ENCODE assay signal across 9 cellular contexts in the genomic region with DNA sequence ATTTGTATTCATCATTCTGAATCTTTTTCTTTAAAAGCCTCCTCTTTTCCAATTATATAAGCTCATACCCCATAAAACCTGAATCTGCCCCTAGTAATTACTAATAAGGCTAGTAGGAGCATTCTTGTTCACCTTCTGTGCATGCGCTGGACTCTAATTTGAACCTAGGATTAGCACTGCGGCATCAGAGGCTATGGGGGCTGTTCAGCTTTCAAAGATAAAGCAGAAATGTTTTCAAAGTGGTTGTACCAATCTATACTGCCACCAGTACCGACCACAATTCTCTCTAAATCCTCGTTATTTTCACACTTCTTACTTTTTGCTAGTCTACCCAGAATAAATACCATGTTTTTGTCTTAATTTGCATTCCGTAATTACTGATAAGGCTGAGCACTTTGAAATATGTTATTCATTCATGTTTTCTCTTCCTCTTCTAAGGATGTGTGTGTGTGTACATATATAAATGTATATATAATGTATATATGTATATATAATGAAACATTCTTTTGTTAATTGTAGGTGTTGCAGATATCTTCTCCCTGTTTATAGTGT.
DNase-seq lines count a peak whose midpoint lies in the region; ATAC-seq lines count a peak whose summit lies in the region.
"Had no signal": no experiment of that assay in that cellular context is flagged by ENCODE, and none has a peak within 500 bp of the region (broad histone marks: within the 10 kb centered on the region; RNA-seq: fewer than 3 reads in every experiment).

No MANE protein-coding gene starts in this region.

- peak overlapping the region; percentile 99 for H3K27ac Mint-ChIP-seq in activated T-cell treated with anti-CD3 and anti-CD28 coated beads, Interleukin-2, amount 50 U/mL, for 24 hours
- H3K27ac Mint-ChIP-seq in stimulated activated effector memory CD8-positive, alpha-beta T cell treated with anti-CD3 and anti-CD28 coated beads, Interleukin-12 subunit alpha, Interleukin-12 subunit beta, amount 100 ng/mL, for 72 hours, result no peak overlapping the region

- H3K27me3 Mint-ChIP-seq in activated T-cell treated with anti-CD3 and anti-CD28 coated beads, Interleukin-2, amount 50 U/mL, for 24 hours, result no peaks in the 10 kb centered on the region

- peaks cover 38% of the 10 kb centered on the region for H3K4me1 Mint-ChIP-seq in activated T-cell treated with anti-CD3 and anti-CD28 coated beads, Interleukin-2, amount 50 U/mL, for 24 hours (ENCODE audit: low read depth)
- H3K4me1 Mint-ChIP-seq in stimulated activated effector memory CD8-positive, alpha-beta T cell treated with anti-CD3 and anti-CD28 coated beads, Interleukin-12 subunit alpha, Interleukin-12 subunit beta, amount 100 ng/mL, for 72 hours, result peaks cover 33% of the 10 kb centered on the region

- peak overlapping the region; percentile 99 for H3K27ac ChIP-seq in epithelial cell of prostate

- H3K36me3 Mint-ChIP-seq in activated T-cell treated with anti-CD3 and anti-CD28 coated beads, Interleukin-2, amount 50 U/mL, for 24 hours (ENCODE audit: low read depth), result peaks cover 8% of the 10 kb centered on the region
- peaks cover 14% of the 10 kb centered on the region for H3K36me3 Mint-ChIP-seq in stimulated activated effector memory CD8-positive, alpha-beta T cell treated with anti-CD3 and anti-CD28 coated beads, Interleukin-12 subunit alpha, Interleukin-12 subunit beta, amount 100 ng/mL, for 72 hours

- peak overlapping the region; percentile 99 for H3K4me3 Mint-ChIP-seq in activated T-cell treated with anti-CD3 and anti-CD28 coated beads, Interleukin-2, amount 50 U/mL, for 24 hours
- peak overlapping the region; percentile 92 for H3K4me3 Mint-ChIP-seq in stimulated activated effector memory CD8-positive, alpha-beta T cell treated with anti-CD3 and anti-CD28 coated beads, Interleukin-12 subunit alpha, Interleukin-12 subunit beta, amount 100 ng/mL, for 72 hours

- H3K9me3 Mint-ChIP-seq in activated T-cell treated with anti-CD3 and anti-CD28 coated beads, Interleukin-2, amount 50 U/mL, for 24 hours, result no peaks in the 10 kb centered on the region
- no peaks in the 10 kb centered on the region for H3K9me3 Mint-ChIP-seq in stimulated activated effector memory CD8-positive, alpha-beta T cell treated with anti-CD3 and anti-CD28 coated beads, Interleukin-12 subunit alpha, Interleukin-12 subunit beta, amount 100 ng/mL, for 72 hours

- ATAC-seq in stimulated activated effector memory CD8-positive, alpha-beta T cell treated with anti-CD3 and anti-CD28 coated beads, Interleukin-12 subunit alpha, Interleukin-12 subunit beta, amount 100 ng/mL, for 72 hours, result no peak
- no peak for ATAC-seq in HG03432 (IDR thresholded peaks at IDR 0.05; ENCODE audit: unreplicated experiment)

- no peak for DNase-seq in activated T-cell treated with anti-CD3 and anti-CD28 coated beads, Interleukin-2, amount 50 U/mL, for 24 hours
- DNase-seq in activated T-cell treated with anti-CD3 and anti-CD28 coated beads, Interleukin-2, amount 50 U/mL, for 48 hours, result no peak
- DNase-seq in OCI-M1 (lab: John Stamatoyannopoulos, UW), result peak; percentile 56
- no peak for DNase-seq in epithelial cell of prostate (ENCODE audit: low read depth, low spot score)
- DNase-seq in stimulated activated effector memory CD8-positive, alpha-beta T cell treated with anti-CD3 and anti-CD28 coated beads, Interleukin-12 subunit alpha, Interleukin-12 subunit beta, amount 100 ng/mL, for 72 hours (ENCODE audit: low spot score in 2 of 2), result no peak
- DNase-seq in T1000 (lab: John Stamatoyannopoulos, UW), result no peak
- no peak for DNase-seq in NCI-H748 (lab: John Stamatoyannopoulos, UW; ENCODE audit: unreplicated experiment)
- DNase-seq: nucleus accumbens had no signal
